9 cellular contexts compared by ENCODE assay signal in genomic region chr11:67389477-67389876, GRCh38. TPM values are rescaled to one million over a fixed set of nuclear protein-coding genes. Genes with fewer than 3 reads are reported as not detected.
DNase-seq lines count a peak whose midpoint lies in the region; ATAC-seq and TF ChIP-seq lines count a peak whose summit lies in the region.
"Had no signal": no experiment of that assay in that cellular context is flagged by ENCODE, and none has a peak within 500 bp of the region (broad histone marks: within the 10 kb centered on the region; RNA-seq: fewer than 3 reads in every experiment).

No MANE protein-coding gene starts in this region.

- H3K9me2 ChIP-seq in HCT116 (ENCODE audit: insufficient read depth), result no peaks in the 10 kb centered on the region
- no peaks in the 10 kb centered on the region for H3K9me2 ChIP-seq in SU-DHL-6 (replicated peaks; ENCODE audit: insufficient read depth, low read length)

- peak overlapping the region; percentile 51 for H3K4me3 Mint-ChIP-seq in mesothelial cell of epicardium

- POLR2A ChIA-PET in HCT116 (lab: Charles Lee), result no interaction called here

- peaks cover 25% of the 10 kb centered on the region for H3K4me1 Mint-ChIP-seq in mesothelial cell of epicardium

- RAD21 ChIA-PET in HCT116 (lab: Charles Lee; ENCODE audit: low non-redundant PET in 1 of 2, low total read pairs in 2 of 2, uncharacterized antibody in 2 of 2, unreplicated experiment in 2 of 2), result interaction anchor here in 1 of 2 experiments (1.5 kb wide), 1 partner anchor 12 kb away, joined by 5 read pairs; the partner anchor contains the start of gene PPP1CA

- H3K36me3 ChIP-seq in HCT116 (ENCODE audit: control insufficient read depth in 1 of 2, insufficient read depth in 2 of 2, low read length in 2 of 2) (no peaks in the 10 kb centered on the region), SU-DHL-6 (ENCODE audit: low read length) (no peaks in the 10 kb centered on the region), breast epithelium (no peaks in the 10 kb centered on the region)

- no peaks in the 10 kb centered on the region for H3F3A ChIP-seq in SU-DHL-6 (ENCODE audit: insufficient read depth)

- H3K79me2 ChIP-seq in HCT116 (ENCODE audit: insufficient read depth, low read length) (peaks cover 14% of the 10 kb centered on the region; the same call in 1 of the 2 replicates), SU-DHL-6 (ENCODE audit: insufficient read depth, low read length) (peaks cover 10% of the 10 kb centered on the region)

- H3K27ac Mint-ChIP-seq in mesothelial cell of epicardium, result peak overlapping the region; percentile 83

- H3K27me3 Mint-ChIP-seq in mesothelial cell of epicardium (ENCODE audit: low read depth), result peaks cover 11% of the 10 kb centered on the region

- no peak overlapping the region for H2AFZ ChIP-seq in HCT116 (ENCODE audit: low read depth, low read length, poor library complexity, severe bottlenecking)
- no peak overlapping the region for H2AFZ ChIP-seq in SU-DHL-6 (ENCODE audit: low read depth, low read length, severe bottlenecking)

- H3K9me3 ChIP-seq in HCT116 (ENCODE audit: control insufficient read depth in 1 of 2, insufficient read depth in 1 of 2, low read depth in 1 of 2, low read length in 2 of 2), result no peaks in the 10 kb centered on the region
- no peaks in the 10 kb centered on the region for H3K9me3 ChIP-seq in SU-DHL-6 (ENCODE audit: insufficient read depth, low read length)
- H3K9me3 ChIP-seq in breast epithelium, result no peaks in the 10 kb centered on the region

- peak overlapping the region; percentile 5; the same call in 1 of the 2 replicates for H3K27ac ChIP-seq in HCT116 (ENCODE audit: low read depth, low read length)
- H3K27ac ChIP-seq in SU-DHL-6 (ENCODE audit: low read depth, low read length), result no peak overlapping the region
- H3K27ac ChIP-seq in breast epithelium, result no peak overlapping the region
- H3K27ac ChIP-seq: epithelial cell of prostate had no signal

- H3K4me1 ChIP-seq in HCT116 (ENCODE audit: control insufficient read depth in 1 of 2, insufficient read depth in 2 of 2, low read length in 2 of 2) (peaks cover 16 to 45% of the 10 kb centered on the region in 2 experiments), breast epithelium (peaks cover 4% of the 10 kb centered on the region in 2 donors)

- H3K4me3 ChIP-seq in HCT116 (replicated peaks in 1 of 2; ENCODE audit: low read depth in 1 of 2, low read length in 2 of 2) (no peak overlapping the region), SU-DHL-6 (ENCODE audit: insufficient read depth, low read length, poor library complexity, severe bottlenecking) (no peak overlapping the region), breast epithelium (no peak overlapping the region)

- peak; percentile 69 for ATAC-seq in HCT116
- ATAC-seq in HG02852 (IDR thresholded peaks at IDR 0.05; ENCODE audit: unreplicated experiment), result no peak

- no peaks in the 10 kb centered on the region for H3K36me3 Mint-ChIP-seq in mesothelial cell of epicardium

- TF ChIP-seq CTCF in HCT116 (IDR thresholded peaks at IDR 0.05 in 2 of 3, conservative IDR thresholded peaks at IDR 0.05 in 1 of 3; ENCODE audit: borderline replicate concordance in 1 of 3, insufficient read depth in 1 of 3, low read depth in 2 of 3, low read length in 2 of 3) (peak; percentile 66 to 80 (median 75); a peak in 5 of 6 replicates), SU-DHL-6 (IDR thresholded peaks at IDR 0.05; ENCODE audit: insufficient read depth, low read length, poor library complexity, severe bottlenecking) (peak; percentile 48), breast epithelium (IDR thresholded peaks at IDR 0.05) (peak in 2 of 3 donors; percentile 23 to 38), mesothelial cell of epicardium (IDR thresholded peaks at IDR 0.05; ENCODE audit: unreplicated experiment) (peak; percentile 23)

- H3K9ac ChIP-seq in HCT116 (ENCODE audit: low read length), result 0 out of 2 replicates have a peak overlapping the region, but pooled peaks have one; percentile 30
- no peak overlapping the region for H3K9ac ChIP-seq in SU-DHL-6 (ENCODE audit: low read length)

- DNase-seq in AML-193 (lab: John Stamatoyannopoulos, UW), result peak; percentile 18 to 31
- no peak for DNase-seq in HCT116 (ENCODE audit: low read depth, low spot score)
- no peak for DNase-seq in breast epithelium (ENCODE audit: low spot score in 2 of 2)
- DNase-seq in mesothelial cell of epicardium (ENCODE audit: low spot score in 2 of 2, unreplicated experiment in 2 of 2), result no peak
- no peak for DNase-seq in NCI-H1694 treated with DMSO at 0.1 percent for 48 hours (lab: John Stamatoyannopoulos, UW)
- DNase-seq in Ammon's horn (ENCODE audit: low spot score), result no peak

- CTCF ChIA-PET in HCT116 (lab: Charles Lee), result interaction anchor here (0.5 to 1.0 kb wide), 6 partner anchors 9 to 270 kb away, joined by 3 to 5 read pairs (median 4); partner anchors contain the start of gene PPP1CA

- H3K27me3 ChIP-seq in HCT116 (ENCODE audit: insufficient read depth, low read length), result no peaks in the 10 kb centered on the region
- no peaks in the 10 kb centered on the region for H3K27me3 ChIP-seq in SU-DHL-6 (ENCODE audit: low read length)
- no peaks in the 10 kb centered on the region for H3K27me3 ChIP-seq in breast epithelium

- H3K9me3 Mint-ChIP-seq in mesothelial cell of epicardium, result no peaks in the 10 kb centered on the region

- no TSS peak for BruUV-seq in HCT116 (replicated peaks; lab: Mats Ljungman, UMichigan)

- no peak for TF ChIP-seq POLR2A in HCT116 (IDR thresholded peaks at IDR 0.05; ENCODE audit: borderline replicate concordance, extremely low read depth, insufficient read depth, insufficient read length)
- TF ChIP-seq POLR2A in breast epithelium (IDR thresholded peaks at IDR 0.05), result no peak

- intact Hi-C loops in HCT116 (cut with micrococcal nuclease) (loop anchor here (1.0 kb wide), 1 partner anchor 117 kb away; no protein-coding TSS in a partner anchor), breast epithelium (cut with DNase I; ENCODE audit: low total_unique reads) (no loop called here)

- H3K4me2 ChIP-seq in HCT116 (ENCODE audit: low read length) (no peak overlapping the region), SU-DHL-6 (ENCODE audit: low read depth, low read length, poor library complexity, severe bottlenecking) (no peak overlapping the region)

- TF ChIP-seq RAD21 in HCT116 (IDR thresholded peaks at IDR 0.05; ENCODE audit: low read depth), result peak; percentile 74

- H4K20me1 ChIP-seq in HCT116 (ENCODE audit: insufficient read depth) (no peaks in the 10 kb centered on the region), SU-DHL-6 (ENCODE audit: low read depth, low read length) (no peaks in the 10 kb centered on the region)

TF ChIP-seq in HCT116, 20 proteins besides CTCF, POLR2A, EP300 and RAD21 (continues in another document):
- TF ChIP-seq ELF1 (IDR thresholded peaks at IDR 0.05; ENCODE audit: borderline replicate concordance, low read depth), result no peak
- TF ChIP-seq, protein P1, sequence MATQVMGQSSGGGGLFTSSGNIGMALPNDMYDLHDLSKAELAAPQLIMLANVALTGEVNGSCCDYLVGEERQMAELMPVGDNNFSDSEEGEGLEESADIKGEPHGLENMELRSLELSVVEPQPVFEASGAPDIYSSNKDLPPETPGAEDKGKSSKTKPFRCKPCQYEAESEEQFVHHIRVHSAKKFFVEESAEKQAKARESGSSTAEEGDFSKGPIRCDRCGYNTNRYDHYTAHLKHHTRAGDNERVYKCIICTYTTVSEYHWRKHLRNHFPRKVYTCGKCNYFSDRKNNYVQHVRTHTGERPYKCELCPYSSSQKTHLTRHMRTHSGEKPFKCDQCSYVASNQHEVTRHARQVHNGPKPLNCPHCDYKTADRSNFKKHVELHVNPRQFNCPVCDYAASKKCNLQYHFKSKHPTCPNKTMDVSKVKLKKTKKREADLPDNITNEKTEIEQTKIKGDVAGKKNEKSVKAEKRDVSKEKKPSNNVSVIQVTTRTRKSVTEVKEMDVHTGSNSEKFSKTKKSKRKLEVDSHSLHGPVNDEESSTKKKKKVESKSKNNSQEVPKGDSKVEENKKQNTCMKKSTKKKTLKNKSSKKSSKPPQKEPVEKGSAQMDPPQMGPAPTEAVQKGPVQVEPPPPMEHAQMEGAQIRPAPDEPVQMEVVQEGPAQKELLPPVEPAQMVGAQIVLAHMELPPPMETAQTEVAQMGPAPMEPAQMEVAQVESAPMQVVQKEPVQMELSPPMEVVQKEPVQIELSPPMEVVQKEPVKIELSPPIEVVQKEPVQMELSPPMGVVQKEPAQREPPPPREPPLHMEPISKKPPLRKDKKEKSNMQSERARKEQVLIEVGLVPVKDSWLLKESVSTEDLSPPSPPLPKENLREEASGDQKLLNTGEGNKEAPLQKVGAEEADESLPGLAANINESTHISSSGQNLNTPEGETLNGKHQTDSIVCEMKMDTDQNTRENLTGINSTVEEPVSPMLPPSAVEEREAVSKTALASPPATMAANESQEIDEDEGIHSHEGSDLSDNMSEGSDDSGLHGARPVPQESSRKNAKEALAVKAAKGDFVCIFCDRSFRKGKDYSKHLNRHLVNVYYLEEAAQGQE (IDR thresholded peaks at IDR 0.05; ENCODE audit: low read depth), result no peak

RNA-seq across cellular contexts. Expression of gene RAD9A, which starts 2.3 kb away (rescaled TPM):
- 49.8 TPM for total RNA-seq in HCT116 (2021; ENCODE audit: unreplicated experiment)
- 26.5 and 29.8 TPM in 2 replicates for polyA plus RNA-seq in HCT116 (2012)
- total RNA-seq in breast epithelium, result 10 to 100 TPM; 11.0 to 31.0 (median 24.6) TPM
- total RNA-seq in mesothelial cell of epicardium, result 44.7 to 48.8 TPM (median 48.7 TPM) in 3 replicates

RNA-seq across cellular contexts. Expression of gene PPP1CA, which starts 12.2 kb away (rescaled TPM):
- total RNA-seq in HCT116 (2021; ENCODE audit: unreplicated experiment), result 238 TPM
- polyA plus RNA-seq in HCT116 (2012), result 226 and 254 TPM in 2 replicates
- total RNA-seq in breast epithelium, result 10 to 100 TPM; 73.1 to 91.9 (median 76.7) TPM
- total RNA-seq in mesothelial cell of epicardium, result 103 to 107 TPM (median 103 TPM) in 3 replicates

RNA-seq across cellular contexts. Expression of gene TBC1D10C, which starts 14.4 kb away (rescaled TPM):
- 0.39 TPM for total RNA-seq in HCT116 (2021; ENCODE audit: unreplicated experiment)
- 0.07 and 0.22 TPM in 2 replicates for polyA plus RNA-seq in HCT116 (2012)
- 1 to 10 TPM in 2 of 3 donors, under 1 TPM in 1; 0.66 to 2.0 (median 1.6) TPM for total RNA-seq in breast epithelium
- total RNA-seq in mesothelial cell of epicardium, result 0.41 to 0.82 TPM (median 0.74 TPM) in 3 replicates

RNA-seq across cellular contexts. Expression of gene CLCF1, which starts 16.1 kb away (rescaled TPM):
- total RNA-seq in HCT116 (2021; ENCODE audit: unreplicated experiment) (12.2 TPM), breast epithelium (10 to 100 TPM in 2 of 3 donors, 1 to 10 TPM in 1; 3.2 to 11.1 (median 10.2) TPM), mesothelial cell of epicardium (5.9 to 6.3 TPM (median 6.1 TPM) in 3 replicates)
- 18.3 and 20.2 TPM in 2 replicates for polyA plus RNA-seq in HCT116 (2012)

RNA-seq across cellular contexts. Expression of gene CARNS1, which starts 26.0 kb away (rescaled TPM):
- total RNA-seq in HCT116 (2021; ENCODE audit: unreplicated experiment) (1.0 TPM), breast epithelium (1 to 10 TPM in 1 of 3 donors, under 1 TPM in 2; 0.16 to 4.2 (median 0.66) TPM), mesothelial cell of epicardium (19.5 to 24.6 TPM (median 21.1 TPM) in 3 replicates)
- 0.71 and 0.88 TPM in 2 replicates for polyA plus RNA-seq in HCT116 (2012)

Comparison
In these comparisons a context has a peak if more than half of its experiments do, and no peak if none do; other contexts are left out.
1. DNase-seq: peak in AML-193 (2 of 2); none in HCT116 (single experiment), breast epithelium (0 of 2), mesothelial cell of epicardium (0 of 2), NCI-H1694 treated with DMSO at 0.1 percent for 48 hours (single experiment) and Ammon's horn (single experiment).
2. CTCF ChIP-seq: peak in every context shown above with its lines; median percentile 75 in HCT116; 48 in SU-DHL-6; 30 in breast epithelium; 23 in mesothelial cell of epicardium.